Comparison of ENCODE assay signal across 25 cellular contexts in genomic region chr3:184145881-184146280, GRCh38. TPM values are rescaled to one million over a fixed set of nuclear protein-coding genes. Genes with fewer than 3 reads are reported as not detected.
DNase-seq lines count a peak whose midpoint lies in the region; ATAC-seq and TF ChIP-seq lines count a peak whose summit lies in the region.
"Had no signal": no experiment of that assay in that cellular context is flagged by ENCODE, and none has a peak within 500 bp of the region (broad histone marks: within the 10 kb centered on the region; RNA-seq: fewer than 3 reads in every experiment).

No MANE protein-coding gene starts in this region.

- CTCF ChIA-PET in Calu3 (lab: Charles Lee), result interaction anchor here (0.8 to 2.8 kb wide), 5 partner anchors 10 to 96 kb away, joined by 3 to 14 read pairs (median 8); partner anchors contain the start of genes ABCF3 and EIF2B5
- CTCF ChIA-PET in WTC11 (lab: Charles Lee), result interaction anchor here (0.6 to 2.1 kb wide), 7 partner anchors 10 to 144 kb away, joined by 3 to 11 read pairs (median 5); partner anchors contain the start of gene DVL3
- CTCF ChIA-PET in PC-3 (lab: Charles Lee), result interaction anchor here (0.6 kb wide), 2 partner anchors 52 to 88 kb away, joined by 3 to 4 read pairs; no protein-coding TSS in a partner anchor

- peaks cover 4% of the 10 kb centered on the region for H3F3A ChIP-seq in PC-3 (ENCODE audit: low read length, unreplicated experiment)

- H3K9me3 Mint-ChIP-seq in Calu3 (ENCODE audit: low read depth, unreplicated experiment), result no peaks in the 10 kb centered on the region
- no peaks in the 10 kb centered on the region for H3K9me3 Mint-ChIP-seq in WTC11
- H3K9me3 Mint-ChIP-seq: activated B cell treated with CpG ODN at 0.5 μM for 24 hours; activated CD4-positive, alpha-beta T cell treated with anti-CD3 and anti-CD28 coated beads, Interleukin-2, amount 10 ng/mL, durations not matched to agents 7 days and 5 days; memory B cell had no signal

- no peak overlapping the region for H3K4me2 ChIP-seq in PC-3 (ENCODE audit: low read length)

- TF ChIP-seq CTCF in Calu3 (IDR thresholded peaks at IDR 0.05; ENCODE audit: unreplicated experiment), result no peak
- TF ChIP-seq CTCF in WTC11 (IDR thresholded peaks at IDR 0.05), result no peak
- no peak for TF ChIP-seq CTCF in mucosa of descending colon (IDR thresholded peaks at IDR 0.05)
- TF ChIP-seq CTCF in PC-3 (conservative IDR thresholded peaks at IDR 0.05; ENCODE audit: low read depth, low read length), result no peak

- DNase-seq in Calu3 (no peak), WTC11 (ENCODE audit: low spot score) (no peak), mucosa of descending colon (no peak), PC-3 (no peak), GM19240 (ENCODE audit: insufficient read length, low spot score) (no peak)
- DNase-seq: activated B cell treated with CpG ODN at 0.5 μM for 24 hours; DMS79; esophagus squamous epithelium; foreskin melanocyte; left cardiac atrium; stimulated activated CD4-positive, alpha-beta T cell treated with anti-CD3 and anti-CD28 coated beads, Interleukin-1b, Interleukin-23, amount 100 ng/mL, for 48 hours; testis had no signal

- POLR2A ChIA-PET in WTC11 (lab: Charles Lee), result no interaction called here
- POLR2A ChIA-PET in PC-3 (lab: Charles Lee; ENCODE audit: unreplicated experiment), result interaction anchor here (0.7 kb wide), 1 partner anchor 76 kb away, joined by 25 read pairs; no protein-coding TSS in a partner anchor

- H3K36me3 ChIP-seq in mucosa of descending colon (ENCODE audit: low read depth) (peaks cover 6% of the 10 kb centered on the region), PC-3 (ENCODE audit: low read depth, low read length) (peaks cover 25% of the 10 kb centered on the region)

- intact Hi-C loops in Calu3 (cut with micrococcal nuclease; ENCODE audit: unreplicated experiment), result loop anchor here (1.0 to 2.0 kb wide), 2 partner anchors 96 to 143 kb away; no protein-coding TSS in a partner anchor
- intact Hi-C loops in mucosa of descending colon (cut with DNase I, micrococcal nuclease), result no loop called here
- intact Hi-C loops in PC-3 (cut with micrococcal nuclease), result loop anchor here (1.0 to 5.0 kb wide), 3 partner anchors 41 to 143 kb away; partner anchors contain the start of gene ABCF3

- H4K20me1 ChIP-seq in PC-3 (ENCODE audit: low read length), result no peaks in the 10 kb centered on the region

- H3K9me2 ChIP-seq in PC-3 (replicated peaks; ENCODE audit: low read length), result no peaks in the 10 kb centered on the region

- peak overlapping the region; percentile 43 for H3K27ac Mint-ChIP-seq in Calu3 (ENCODE audit: unreplicated experiment)
- peak overlapping the region; percentile 38; the same call in 1 of the 2 replicates for H3K27ac Mint-ChIP-seq in WTC11
- H3K27ac Mint-ChIP-seq: activated B cell treated with CpG ODN at 0.5 μM for 24 hours; activated CD4-positive, alpha-beta T cell treated with anti-CD3 and anti-CD28 coated beads, Interleukin-2, amount 10 ng/mL, durations not matched to agents 7 days and 5 days; memory B cell had no signal

- H3K79me2 ChIP-seq in PC-3 (ENCODE audit: low read length), result no peaks in the 10 kb centered on the region
- H3K79me2 ChIP-seq: parathyroid adenoma had no signal

- peaks cover 49% of the 10 kb centered on the region for H3K36me3 Mint-ChIP-seq in Calu3 (ENCODE audit: insufficient read depth, unreplicated experiment)
- peaks cover 30% of the 10 kb centered on the region for H3K36me3 Mint-ChIP-seq in WTC11

- H2AFZ ChIP-seq in PC-3 (ENCODE audit: low read length), result no peak overlapping the region
- H2AFZ ChIP-seq: parathyroid adenoma had no signal

- H3K27me3 Mint-ChIP-seq in Calu3 (ENCODE audit: unreplicated experiment), result no peaks in the 10 kb centered on the region
- no peaks in the 10 kb centered on the region for H3K27me3 Mint-ChIP-seq in WTC11 (ENCODE audit: low read depth)
- H3K27me3 Mint-ChIP-seq: activated B cell treated with CpG ODN at 0.5 μM for 24 hours; activated CD4-positive, alpha-beta T cell treated with anti-CD3 and anti-CD28 coated beads, Interleukin-2, amount 10 ng/mL, durations not matched to agents 7 days and 5 days; memory B cell had no signal

- H3K4me1 Mint-ChIP-seq in Calu3 (ENCODE audit: low read depth, unreplicated experiment) (peaks cover 9% of the 10 kb centered on the region), WTC11 (peaks cover 3% of the 10 kb centered on the region)
- H3K4me1 Mint-ChIP-seq: activated CD4-positive, alpha-beta T cell treated with anti-CD3 and anti-CD28 coated beads, Interleukin-2, amount 10 ng/mL, durations not matched to agents 7 days and 5 days had no signal

- H3K4me1 ChIP-seq in mucosa of descending colon (ENCODE audit: low read depth) (no peaks in the 10 kb centered on the region), PC-3 (ENCODE audit: insufficient read depth, low read length) (no peaks in the 10 kb centered on the region)
- H3K4me1 ChIP-seq: HAP-1, parathyroid adenoma, SJSA1, testis had no signal

- H3K27me3 ChIP-seq in PC-3 (ENCODE audit: low read length), result no peaks in the 10 kb centered on the region
- H3K27me3 ChIP-seq: BLaER1, body of pancreas, esophagus squamous epithelium, SJSA1, testis had no signal

- H3K4me3 Mint-ChIP-seq in Calu3 (ENCODE audit: low read depth, unreplicated experiment) (no peak overlapping the region), WTC11 (no peak overlapping the region)
- H3K4me3 Mint-ChIP-seq: activated B cell treated with CpG ODN at 0.5 μM for 24 hours; activated CD4-positive, alpha-beta T cell treated with anti-CD3 and anti-CD28 coated beads, Interleukin-2, amount 10 ng/mL, durations not matched to agents 7 days and 5 days; memory B cell had no signal

- H3K9me3 ChIP-seq in mucosa of descending colon, result no peaks in the 10 kb centered on the region
- no peaks in the 10 kb centered on the region for H3K9me3 ChIP-seq in PC-3 (ENCODE audit: low read length)
- H3K9me3 ChIP-seq: BLaER1, body of pancreas, esophagus squamous epithelium, HAP-1, SJSA1, testis had no signal

- no peak overlapping the region for H3K4me3 ChIP-seq in mucosa of descending colon
- H3K4me3 ChIP-seq in PC-3 (ENCODE audit: low read length), result no peak overlapping the region
- H3K4me3 ChIP-seq: BLaER1, body of pancreas, esophagus squamous epithelium, HAP-1, SJSA1, testis had no signal

- no peak overlapping the region for H3K27ac ChIP-seq in PC-3 (ENCODE audit: low read length)
- H3K27ac ChIP-seq: parathyroid adenoma, SJSA1, testis had no signal

- BruUV-seq in Calu3 (replicated peaks; lab: Mats Ljungman, UMichigan), result no TSS peak
- no TSS peak for BruUV-seq in PC-3 (replicated peaks; lab: Mats Ljungman, UMichigan)

- no peak overlapping the region for H3K9ac ChIP-seq in PC-3 (ENCODE audit: low read length)
- H3K9ac ChIP-seq: parathyroid adenoma had no signal

- ATAC-seq in WTC11 (no peak), mucosa of descending colon (peak; percentile 65), HG02884 (IDR thresholded peaks at IDR 0.05; ENCODE audit: unreplicated experiment) (no peak), PC-3 (no peak)

TF ChIP-seq in WTC11, 78 proteins besides CTCF, POLR2A, EP300 and RAD21:
- TF ChIP-seq GTF2I (CRISPR knock-in tag; conservative IDR thresholded peaks at IDR 0.05), result no peak
- TF ChIP-seq RELA (CRISPR knock-in tag; IDR thresholded peaks at IDR 0.05; ENCODE audit: borderline replicate concordance), result no peak
- TF ChIP-seq CBFB (CRISPR knock-in tag; IDR thresholded peaks at IDR 0.05; ENCODE audit: low read depth), result no peak

RNA-seq across cellular contexts. Expression of gene DVL3, which starts 9.3 kb away (rescaled TPM):
- total RNA-seq in Calu3 (2022), result 105 and 106 TPM in 2 replicates
- 64.5 to 76.2 TPM (median 66.5 TPM) in 3 replicates for total RNA-seq in WTC11 (2021)
- 100 to 1,000 TPM in 1 of 3 donors, 10 to 100 TPM in 2; 63.3 to 104 (median 69.1) TPM for total RNA-seq in mucosa of descending colon
- 50.6 and 56.1 TPM in 2 replicates for total RNA-seq in PC-3 (2014; rRNA removed)

RNA-seq across cellular contexts. Expression of gene EIF2B5, which starts 10.7 kb away (rescaled TPM):
- total RNA-seq in Calu3 (2022), result 79.6 and 87.9 TPM in 2 replicates
- total RNA-seq in WTC11 (2021), result 36.6 to 42.3 TPM (median 38.0 TPM) in 3 replicates
- total RNA-seq in mucosa of descending colon, result 10 to 100 TPM; 41.4 to 48.6 (median 47.0) TPM
- 51.3 and 57.0 TPM in 2 replicates for total RNA-seq in PC-3 (2014; rRNA removed)

RNA-seq across cellular contexts. Expression of gene AP2M1, which starts 28.8 kb away (rescaled TPM):
- 394 and 401 TPM in 2 replicates for total RNA-seq in Calu3 (2022)
- total RNA-seq in WTC11 (2021), result 370 to 399 TPM (median 383 TPM) in 3 replicates
- total RNA-seq in mucosa of descending colon, result 100 to 1,000 TPM; 215 to 297 (median 227) TPM
- 522 and 538 TPM in 2 replicates for total RNA-seq in PC-3 (2014; rRNA removed)

RNA-seq across cellular contexts. Expression of gene ABCF3, which starts 40.1 kb away (rescaled TPM):
- 114 and 116 TPM in 2 replicates for total RNA-seq in Calu3 (2022)
- total RNA-seq in WTC11 (2021), result 49.7 to 63.6 TPM (median 50.0 TPM) in 3 replicates
- 10 to 100 TPM; 60.7 to 79.7 (median 72.3) TPM for total RNA-seq in mucosa of descending colon
- total RNA-seq in PC-3 (2014; rRNA removed), result 84.7 and 85.5 TPM in 2 replicates

RNA-seq across cellular contexts. Expression of gene HTR3E, which starts 49.0 kb away (rescaled TPM):
- total RNA-seq in Calu3 (2022) (not detected in 2 replicates), WTC11 (2021) (not detected in 3 replicates), mucosa of descending colon (under 1 TPM; 0.16 to 0.70 (median 0.35) TPM), PC-3 (2014; rRNA removed) (not detected in 2 replicates)
- total RNA-seq: activated B cell treated with CpG ODN at 0.5 μM for 24 hours; activated CD4-positive, alpha-beta T cell treated with anti-CD3 and anti-CD28 coated beads, Interleukin-2, amount 10 ng/mL, durations not matched to agents 7 days and 5 days; activated CD8-positive, alpha-beta memory T cell treated with anti-CD3 and anti-CD28 coated beads for 36 hours; body of pancreas; cerebellum; dermis microvascular lymphatic vessel endothelial cell; esophagus squamous epithelium; left cardiac atrium; RPMI7951; SJSA1; ureter had no signal

Comparison
In these comparisons a context has a peak if more than half of its experiments do, and no peak if none do; other contexts are left out.
1. intact Hi-C loops: an anchor here in Calu3 (1.0 to 2.0 kb wide) and PC-3 (1.0 to 5.0 kb wide); none called in mucosa of descending colon.